16 cellular contexts compared by ENCODE assay signal in the genomic region with DNA sequence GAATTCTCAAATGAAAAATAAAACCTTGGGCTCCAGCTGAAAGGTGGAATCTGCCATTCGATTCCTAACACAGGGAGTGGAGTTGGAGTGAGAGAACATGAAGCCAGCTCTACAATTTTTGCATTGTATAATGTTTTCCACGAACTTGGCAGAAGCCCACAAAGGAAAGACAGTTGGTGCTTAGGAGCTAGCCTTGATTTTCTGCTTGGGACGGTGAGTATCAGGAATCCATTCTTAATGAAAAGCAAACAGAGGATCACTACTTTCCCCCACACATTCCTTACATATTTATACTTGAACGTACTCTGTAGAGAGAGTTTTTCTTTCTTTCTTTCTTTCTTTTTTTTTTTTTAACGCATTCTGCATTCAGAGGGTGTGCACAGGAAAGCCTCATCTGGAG.
A peak's percentile ranks its signal among the peaks of the same experiment; 100 is the strongest.
DNase-seq lines count a peak whose midpoint lies in the region; ATAC-seq and TF ChIP-seq lines count a peak whose summit lies in the region.
"Had no signal": no experiment of that assay in that cellular context is flagged by ENCODE, and none has a peak within 500 bp of the region (broad histone marks: within the 10 kb centered on the region; RNA-seq: fewer than 3 reads in every experiment).

No MANE protein-coding gene starts in this region.

- H3K9me3 ChIP-seq in HUES64 (ENCODE audit: insufficient read depth, low read depth, low read length) (no peaks in the 10 kb centered on the region), muscle layer of colon (ENCODE audit: low read length) (no peaks in the 10 kb centered on the region), stomach (no peaks in the 10 kb centered on the region), body of pancreas (no peaks in the 10 kb centered on the region)
- H3K9me3 ChIP-seq: SJCRH30 had no signal

- H3K4me1 ChIP-seq in HUES64 (ENCODE audit: insufficient read depth, low read length) (peaks cover 10% of the 10 kb centered on the region), muscle layer of colon (ENCODE audit: insufficient read depth, low read length) (peaks cover 22% of the 10 kb centered on the region), stomach (peaks cover 0 to 11% (median 2%) of the 10 kb centered on the region in 4 donors), body of pancreas (no peaks in the 10 kb centered on the region)
- H3K4me1 ChIP-seq: SJCRH30 had no signal

- no peak overlapping the region for H3K4me3 ChIP-seq in HUES64 (ENCODE audit: low read length)
- H3K4me3 ChIP-seq in fibroblast of pulmonary artery (replicated peaks; ENCODE audit: low read depth, low read length): no peak overlapping the region
- peak overlapping the region; percentile 39 to 51 for H3K4me3 ChIP-seq in muscle layer of colon (ENCODE audit: low read depth in 1 of 2, low read length in 2 of 2)
- peak overlapping the region in 3 of 4 donors; percentile 2 to 23 (median 21) for H3K4me3 ChIP-seq in stomach
- no peak overlapping the region for H3K4me3 ChIP-seq in body of pancreas
- H3K4me3 ChIP-seq: SJCRH30 had no signal

- 35% methylated on average over 4 of the region's 5 CpGs for WGBS in HUES64
- 15 to 21% (median 19%) methylated on average over 5 of the region's 5 CpGs for WGBS in stomach, 5 donors
- 13 to 15% methylated on average over 4 to 5 of the region's 5 CpGs for whole genome bisulfite sequencing in body of pancreas, 2 donors

- intact Hi-C loops in stomach (cut with DNase I; ENCODE audit: low total_unique reads): no loop called here
- intact Hi-C loops in body of pancreas (cut with DNase I): no loop called here

- TF ChIP-seq EP300 in stomach (IDR thresholded peaks at IDR 0.05): no peak

- no peak for TF ChIP-seq CTCF in fibroblast of pulmonary artery (IDR thresholded peaks at IDR 0.05; ENCODE audit: low read length, missing control alignments)
- no peak for TF ChIP-seq CTCF in stomach (IDR thresholded peaks at IDR 0.05)
- no peak for TF ChIP-seq CTCF in body of pancreas (IDR thresholded peaks at IDR 0.05)

- no peak for ATAC-seq in body of pancreas

- DNase-seq in fibroblast of pulmonary artery (ENCODE audit: low read depth) (peak; percentile 18), stomach (no peak), T1000 (lab: John Stamatoyannopoulos, UW) (no peak), body of pancreas (no peak), CD1c-positive myeloid dendritic cell (ENCODE audit: extremely low spot score) (no peak), KG1 (lab: John Stamatoyannopoulos, UW) (no peak)
- DNase-seq: amygdala, DMS79 treated with DMSO at 0.1 percent for 48 hours, naive B cell, NCI-H446, SJCRH30, small intestine, T-helper 9 cell had no signal

- 0 out of 2 replicates have a peak overlapping the region, but pooled peaks have one; percentile 9 for H3K9ac ChIP-seq in HUES64 (ENCODE audit: low read depth, low read length)
- H3K9ac ChIP-seq in muscle layer of colon (ENCODE audit: low read length): no peak overlapping the region

- no peaks in the 10 kb centered on the region for H3K36me3 ChIP-seq in HUES64 (ENCODE audit: insufficient read depth, low read length)
- no peaks in the 10 kb centered on the region for H3K36me3 ChIP-seq in muscle layer of colon (ENCODE audit: insufficient read depth, low read length)
- H3K36me3 ChIP-seq in stomach: no peaks in the 10 kb centered on the region
- no peaks in the 10 kb centered on the region for H3K36me3 ChIP-seq in body of pancreas (replicated peaks in 1 of 2; ENCODE audit: insufficient read depth in 1 of 2, low read depth in 2 of 2)
- H3K36me3 ChIP-seq: SJCRH30 had no signal

- H3K27me3 ChIP-seq in HUES64 (ENCODE audit: insufficient read depth, low read length): no peaks in the 10 kb centered on the region
- no peaks in the 10 kb centered on the region for H3K27me3 ChIP-seq in muscle layer of colon (ENCODE audit: control insufficient read depth in 1 of 2, insufficient read depth in 2 of 2, low read length in 2 of 2)
- no peaks in the 10 kb centered on the region for H3K27me3 ChIP-seq in stomach
- H3K27me3 ChIP-seq in body of pancreas: no peaks in the 10 kb centered on the region
- H3K27me3 ChIP-seq: SJCRH30 had no signal

- H3K27ac ChIP-seq in HUES64 (ENCODE audit: low read depth, low read length) (0 out of 2 replicates have a peak overlapping the region, but pooled peaks have one; percentile 3), muscle layer of colon (ENCODE audit: low read depth, low read length) (no peak overlapping the region), stomach (peak overlapping the region in 1 of 5 donors; percentile 24), body of pancreas (no peak overlapping the region)
- H3K27ac ChIP-seq: C4-2B, SJCRH30 had no signal

- TF ChIP-seq POLR2A in stomach (IDR thresholded peaks at IDR 0.05) (no peak), body of pancreas (IDR thresholded peaks at IDR 0.05) (no peak)

Comparison
In these comparisons a context has a peak if more than half of its experiments do, and no peak if none do; other contexts are left out.
1. H3K4me3 ChIP-seq: peak in muscle layer of colon (2 of 2) and stomach (3 of 4); none in HUES64 (single experiment), fibroblast of pulmonary artery (single experiment) and body of pancreas (0 of 2).